In the genomic region with DNA sequence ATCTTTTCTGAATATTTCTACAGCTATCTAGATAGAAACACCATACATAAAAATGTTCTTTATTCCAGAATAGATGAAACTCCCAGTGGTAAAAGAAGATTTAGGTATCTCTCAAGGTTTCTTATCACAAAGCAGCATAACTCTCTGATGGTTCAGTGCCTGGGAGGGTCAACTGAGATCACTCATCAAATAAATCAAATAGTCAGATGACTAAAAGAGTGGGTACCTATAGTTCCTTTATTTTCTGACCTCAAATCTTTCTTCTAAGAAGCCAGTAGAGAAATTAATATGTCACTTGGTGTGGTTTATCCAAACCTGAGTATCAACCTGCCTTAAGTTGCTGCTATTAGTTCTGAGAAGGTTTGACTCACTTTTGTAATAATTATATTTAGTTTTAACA, we compare ENCODE assay signal across 34 cellular contexts.
"Had no signal": no experiment of that assay in that cellular context is flagged by ENCODE, and none has a peak within 500 bp of the region (broad histone marks: within the 10 kb centered on the region; RNA-seq: fewer than 3 reads in every experiment).

No MANE protein-coding gene starts in this region.

- H3K4me3 ChIP-seq: cardiac muscle cell, colonic mucosa, esophagus squamous epithelium, heart right ventricle, left ventricle myocardium inferior, lung, mucosa of descending colon, skin epidermis, stomach, thyroid gland, upper lobe of left lung had no signal

- FAIRE-seq: endometrium had no signal

- H3K9me3 Mint-ChIP-seq: activated T-cell treated with anti-CD3 and anti-CD28 coated beads, Interleukin-2, amount 50 U/mL, for 72 hours; brain; nephron progenitor cell had no signal

- H3K27ac ChIP-seq: cardiac muscle cell, colonic mucosa, epithelial cell of prostate, esophagus squamous epithelium, heart right ventricle, left ventricle myocardium inferior, neutrophil, skin epidermis, stomach, thyroid gland, upper lobe of left lung had no signal

- H3K4me3 Mint-ChIP-seq: activated CD4-positive, alpha-beta T cell treated with anti-CD3 and anti-CD28 coated beads for 36 hours; activated CD8-positive, alpha-beta T cell treated with anti-CD3 and anti-CD28 coated beads, Interleukin-2, amount 10 ng/mL, durations not matched to agents 7 days and 5 days; activated naive CD8-positive, alpha-beta T cell; activated T-cell treated with anti-CD3 and anti-CD28 coated beads, Interleukin-2, amount 50 U/mL, for 72 hours; brain; nephron progenitor cell; T-helper 17 cell had no signal

- H3K27ac Mint-ChIP-seq: activated CD4-positive, alpha-beta T cell treated with anti-CD3 and anti-CD28 coated beads for 36 hours; activated CD8-positive, alpha-beta T cell treated with anti-CD3 and anti-CD28 coated beads, Interleukin-2, amount 10 ng/mL, durations not matched to agents 7 days and 5 days; activated naive CD8-positive, alpha-beta T cell; activated T-cell treated with anti-CD3 and anti-CD28 coated beads, Interleukin-2, amount 50 U/mL, for 72 hours; brain; nephron progenitor cell; progenitor cell of endocrine pancreas; T-helper 17 cell had no signal

- H3K36me3 ChIP-seq: cardiac muscle cell, colonic mucosa, esophagus squamous epithelium, heart right ventricle, left ventricle myocardium inferior, neutrophil, stomach, thyroid gland, upper lobe of left lung had no signal

- H3K27me3 ChIP-seq: cardiac muscle cell, colonic mucosa, esophagus squamous epithelium, heart right ventricle, neutrophil, stomach, thyroid gland, upper lobe of left lung had no signal

- H3K9me3 ChIP-seq: colonic mucosa, esophagus squamous epithelium, heart right ventricle, left ventricle myocardium inferior, mucosa of descending colon, neutrophil, stomach, thyroid gland, upper lobe of left lung had no signal

- ATAC-seq: activated CD4-positive, alpha-beta T cell treated with anti-CD3 and anti-CD28 coated beads for 36 hours; activated CD8-positive, alpha-beta T cell treated with anti-CD3 and anti-CD28 coated beads, Interleukin-2, amount 10 ng/mL, durations not matched to agents 7 days and 5 days; activated T-cell treated with anti-CD3 and anti-CD28 coated beads, Interleukin-2, amount 50 U/mL, for 72 hours; heart right ventricle; mucosa of descending colon; sciatic nerve; T-helper 17 cell had no signal

- DNase-seq: activated CD4-positive, alpha-beta T cell treated with anti-CD3 and anti-CD28 coated beads for 36 hours; activated CD4-positive, CD25-positive, alpha-beta regulatory T cell; activated CD8-positive, alpha-beta T cell treated with anti-CD3 and anti-CD28 coated beads, Interleukin-2, amount 10 ng/mL, durations not matched to agents 7 days and 5 days; activated naive CD4-positive, alpha-beta T cell treated with Interleukin-2 at 50 U/mL for 16 hours; activated T-cell treated with anti-CD3 and anti-CD28 coated beads for 4 hours; activated T-cell treated with anti-CD3 and anti-CD28 coated beads, Interleukin-2, amount 50 U/mL, for 72 hours; aorta; cerebellar nuclear complex; colonic mucosa; effector CD8-positive, alpha-beta T cell; esophagus squamous epithelium; foreskin melanocyte; heart right ventricle; left ventricle myocardium inferior; mesendoderm; mucosa of descending colon; nephron progenitor cell; stimulated activated CD4-positive, alpha-beta T cell treated with anti-CD3 and anti-CD28 coated beads, Interleukin-12 subunit alpha, Interleukin-12 subunit beta, amount 100 ng/mL, for 4 hours; stimulated activated CD4-positive, alpha-beta T cell treated with anti-CD3 and anti-CD28 coated beads, Interleukin-4, amount 100 ng/mL, for 1 hour; stomach; T-helper 17 cell; T1000; thyroid gland; upper lobe of left lung had no signal

- H3K36me3 Mint-ChIP-seq: activated naive CD8-positive, alpha-beta T cell; brain had no signal

- H3K4me1 Mint-ChIP-seq: brain had no signal

- H3K4me1 ChIP-seq: colonic mucosa, esophagus squamous epithelium, heart right ventricle, left ventricle myocardium inferior had no signal
